In the genomic region with DNA sequence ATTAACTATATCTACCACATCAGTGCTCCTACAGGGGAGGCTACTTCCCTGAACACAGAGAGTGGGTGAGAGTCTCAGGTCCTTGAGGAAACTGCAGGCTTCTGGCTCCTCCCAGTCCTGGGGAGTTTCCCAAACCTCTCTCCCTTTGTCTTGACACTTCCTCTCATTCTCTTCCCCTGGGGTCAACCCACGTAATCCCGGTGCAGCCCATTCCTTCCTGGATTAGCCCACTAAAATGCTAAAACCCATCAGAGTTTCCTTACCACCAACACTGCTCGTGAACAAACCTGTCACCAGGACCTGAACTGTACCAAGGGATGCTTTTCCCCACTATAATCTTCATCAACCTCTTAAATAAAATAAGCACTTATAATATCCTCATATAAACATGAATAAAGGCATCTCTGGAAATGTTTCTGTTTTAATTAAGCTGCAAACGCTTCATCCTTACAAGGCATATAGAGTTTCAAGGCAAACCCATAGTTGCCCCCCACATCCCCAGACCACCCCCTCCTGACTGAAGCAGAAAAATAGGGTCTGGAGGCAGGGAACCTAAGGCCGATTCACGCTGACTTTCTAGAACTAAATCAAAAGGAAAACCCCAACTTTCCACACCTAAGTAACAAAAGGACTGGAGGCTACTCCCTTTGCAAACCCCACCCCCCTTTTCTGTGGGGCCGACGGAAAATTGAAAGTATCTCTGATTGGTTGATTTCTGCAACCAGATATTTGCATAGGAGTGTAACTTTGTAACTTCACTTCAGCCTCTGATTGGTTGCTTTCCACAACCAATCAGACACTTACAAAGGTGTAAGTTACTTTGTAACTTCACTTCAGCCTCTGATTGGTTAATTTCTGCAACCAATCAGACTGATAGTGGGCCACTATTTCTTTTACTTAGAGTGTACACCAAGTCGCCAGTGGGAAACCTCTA, we compare ENCODE assay signal across 1 cellular context.
TF ChIP-seq lines count a peak whose summit lies in the region.

No MANE protein-coding gene starts in this region.

TF ChIP-seq in HepG2, 621 proteins besides CTCF, POLR2A, EP300 and RAD21 (continues in another document):
- 0 out of 2 replicates have a peak, but pooled peaks have one; percentile 24 for TF ChIP-seq SIN3A (IDR thresholded peaks at IDR 0.05; ENCODE audit: borderline replicate concordance, low read depth, low read length)
- TF ChIP-seq, protein P1, sequence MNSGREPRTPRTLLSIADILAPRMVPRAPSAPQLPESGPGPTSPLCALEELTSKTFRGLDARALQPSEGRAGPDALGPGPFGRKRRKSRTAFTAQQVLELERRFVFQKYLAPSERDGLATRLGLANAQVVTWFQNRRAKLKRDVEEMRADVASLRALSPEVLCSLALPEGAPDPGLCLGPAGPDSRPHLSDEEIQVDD (CRISPR knock-in tag; IDR thresholded peaks at IDR 0.05; ENCODE audit: borderline replicate concordance): no peak
- no peak for TF ChIP-seq ZNF749 (CRISPR knock-in tag; IDR thresholded peaks at IDR 0.05; ENCODE audit: borderline replicate concordance)
- peak; percentile 21 for TF ChIP-seq ZMYM4 (CRISPR knock-in tag; IDR thresholded peaks at IDR 0.05)
- TF ChIP-seq, protein P2, sequence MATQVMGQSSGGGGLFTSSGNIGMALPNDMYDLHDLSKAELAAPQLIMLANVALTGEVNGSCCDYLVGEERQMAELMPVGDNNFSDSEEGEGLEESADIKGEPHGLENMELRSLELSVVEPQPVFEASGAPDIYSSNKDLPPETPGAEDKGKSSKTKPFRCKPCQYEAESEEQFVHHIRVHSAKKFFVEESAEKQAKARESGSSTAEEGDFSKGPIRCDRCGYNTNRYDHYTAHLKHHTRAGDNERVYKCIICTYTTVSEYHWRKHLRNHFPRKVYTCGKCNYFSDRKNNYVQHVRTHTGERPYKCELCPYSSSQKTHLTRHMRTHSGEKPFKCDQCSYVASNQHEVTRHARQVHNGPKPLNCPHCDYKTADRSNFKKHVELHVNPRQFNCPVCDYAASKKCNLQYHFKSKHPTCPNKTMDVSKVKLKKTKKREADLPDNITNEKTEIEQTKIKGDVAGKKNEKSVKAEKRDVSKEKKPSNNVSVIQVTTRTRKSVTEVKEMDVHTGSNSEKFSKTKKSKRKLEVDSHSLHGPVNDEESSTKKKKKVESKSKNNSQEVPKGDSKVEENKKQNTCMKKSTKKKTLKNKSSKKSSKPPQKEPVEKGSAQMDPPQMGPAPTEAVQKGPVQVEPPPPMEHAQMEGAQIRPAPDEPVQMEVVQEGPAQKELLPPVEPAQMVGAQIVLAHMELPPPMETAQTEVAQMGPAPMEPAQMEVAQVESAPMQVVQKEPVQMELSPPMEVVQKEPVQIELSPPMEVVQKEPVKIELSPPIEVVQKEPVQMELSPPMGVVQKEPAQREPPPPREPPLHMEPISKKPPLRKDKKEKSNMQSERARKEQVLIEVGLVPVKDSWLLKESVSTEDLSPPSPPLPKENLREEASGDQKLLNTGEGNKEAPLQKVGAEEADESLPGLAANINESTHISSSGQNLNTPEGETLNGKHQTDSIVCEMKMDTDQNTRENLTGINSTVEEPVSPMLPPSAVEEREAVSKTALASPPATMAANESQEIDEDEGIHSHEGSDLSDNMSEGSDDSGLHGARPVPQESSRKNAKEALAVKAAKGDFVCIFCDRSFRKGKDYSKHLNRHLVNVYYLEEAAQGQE (IDR thresholded peaks at IDR 0.05; ENCODE audit: borderline replicate concordance in 1 of 2, low read depth in 1 of 2, low read length in 2 of 2): 0 out of 4 replicates have a peak, but pooled peaks of 1 of the 2 experiments have one; percentile 10
- TF ChIP-seq ZNF605 (CRISPR knock-in tag; IDR thresholded peaks at IDR 0.05): 0 out of 2 replicates have a peak, but pooled peaks have one; percentile 57
- TF ChIP-seq, protein P3, sequence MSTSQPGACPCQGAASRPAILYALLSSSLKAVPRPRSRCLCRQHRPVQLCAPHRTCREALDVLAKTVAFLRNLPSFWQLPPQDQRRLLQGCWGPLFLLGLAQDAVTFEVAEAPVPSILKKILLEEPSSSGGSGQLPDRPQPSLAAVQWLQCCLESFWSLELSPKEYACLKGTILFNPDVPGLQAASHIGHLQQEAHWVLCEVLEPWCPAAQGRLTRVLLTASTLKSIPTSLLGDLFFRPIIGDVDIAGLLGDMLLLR (CRISPR knock-in tag; IDR thresholded peaks at IDR 0.05): no peak
- no peak for TF ChIP-seq PHF20 (CRISPR knock-in tag; IDR thresholded peaks at IDR 0.05)
- TF ChIP-seq KDM5A (IDR thresholded peaks at IDR 0.05; ENCODE audit: borderline replicate concordance, low read length): 0 out of 2 replicates have a peak, but pooled peaks have one; percentile 30
- peak; percentile 41; the same call in 1 of the 2 replicates for TF ChIP-seq POLR2AphosphoS5 (IDR thresholded peaks at IDR 0.05; ENCODE audit: low read depth, low read length)
- peak; percentile 19; the same call in 1 of the 2 replicates for TF ChIP-seq CREM (IDR thresholded peaks at IDR 0.05)
- TF ChIP-seq CREM (CRISPR knock-in tag; IDR thresholded peaks at IDR 0.05): no peak
- TF ChIP-seq RFXAP (CRISPR knock-in tag; IDR thresholded peaks at IDR 0.05; ENCODE audit: borderline replicate concordance): peak; percentile 22; the same call in 1 of the 2 replicates
- TF ChIP-seq NR3C1 (CRISPR knock-in tag; IDR thresholded peaks at IDR 0.05): no peak
- no peak for TF ChIP-seq KDM2A (CRISPR knock-in tag; IDR thresholded peaks at IDR 0.05; ENCODE audit: borderline replicate concordance, low read depth)
- 0 out of 2 replicates have a peak, but pooled peaks have one; percentile 20 for TF ChIP-seq KMT2B (CRISPR knock-in tag; IDR thresholded peaks at IDR 0.05)
- no peak for TF ChIP-seq GPN1 (CRISPR knock-in tag; IDR thresholded peaks at IDR 0.05; ENCODE audit: borderline replicate concordance)
- TF ChIP-seq MXI1 (IDR thresholded peaks at IDR 0.05; ENCODE audit: borderline replicate concordance, low read depth, low read length): peak; percentile 22; the same call in 1 of the 3 replicates
- TF ChIP-seq BCL6 (CRISPR knock-in tag; IDR thresholded peaks at IDR 0.05): 0 out of 2 replicates have a peak, but pooled peaks have one; percentile 3
- TF ChIP-seq THAP11 (CRISPR knock-in tag; IDR thresholded peaks at IDR 0.05): peak; percentile 38; the same call in 1 of the 2 replicates
- no peak for TF ChIP-seq FOXA3 (CRISPR knock-in tag; IDR thresholded peaks at IDR 0.05)
- no peak for TF ChIP-seq ZFYVE20 (CRISPR knock-in tag; IDR thresholded peaks at IDR 0.05; ENCODE audit: borderline replicate concordance, low read depth)
- no peak for TF ChIP-seq FOSL2 (CRISPR knock-in tag; IDR thresholded peaks at IDR 0.05)
- no peak for TF ChIP-seq ZNF746 (CRISPR knock-in tag; IDR thresholded peaks at IDR 0.05)
- TF ChIP-seq, protein P4, sequence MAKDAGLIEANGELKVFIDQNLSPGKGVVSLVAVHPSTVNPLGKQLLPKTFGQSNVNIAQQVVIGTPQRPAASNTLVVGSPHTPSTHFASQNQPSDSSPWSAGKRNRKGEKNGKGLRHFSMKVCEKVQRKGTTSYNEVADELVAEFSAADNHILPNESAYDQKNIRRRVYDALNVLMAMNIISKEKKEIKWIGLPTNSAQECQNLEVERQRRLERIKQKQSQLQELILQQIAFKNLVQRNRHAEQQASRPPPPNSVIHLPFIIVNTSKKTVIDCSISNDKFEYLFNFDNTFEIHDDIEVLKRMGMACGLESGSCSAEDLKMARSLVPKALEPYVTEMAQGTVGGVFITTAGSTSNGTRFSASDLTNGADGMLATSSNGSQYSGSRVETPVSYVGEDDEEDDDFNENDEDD (CRISPR knock-in tag; IDR thresholded peaks at IDR 0.05; ENCODE audit: borderline replicate concordance): no peak
- no peak for TF ChIP-seq HDAC2 (CRISPR knock-in tag; IDR thresholded peaks at IDR 0.05)
- TF ChIP-seq GATAD2A (CRISPR knock-in tag; IDR thresholded peaks at IDR 0.05): no peak
- TF ChIP-seq ZNF264 (CRISPR knock-in tag; IDR thresholded peaks at IDR 0.05): no peak
- TF ChIP-seq, protein P5, sequence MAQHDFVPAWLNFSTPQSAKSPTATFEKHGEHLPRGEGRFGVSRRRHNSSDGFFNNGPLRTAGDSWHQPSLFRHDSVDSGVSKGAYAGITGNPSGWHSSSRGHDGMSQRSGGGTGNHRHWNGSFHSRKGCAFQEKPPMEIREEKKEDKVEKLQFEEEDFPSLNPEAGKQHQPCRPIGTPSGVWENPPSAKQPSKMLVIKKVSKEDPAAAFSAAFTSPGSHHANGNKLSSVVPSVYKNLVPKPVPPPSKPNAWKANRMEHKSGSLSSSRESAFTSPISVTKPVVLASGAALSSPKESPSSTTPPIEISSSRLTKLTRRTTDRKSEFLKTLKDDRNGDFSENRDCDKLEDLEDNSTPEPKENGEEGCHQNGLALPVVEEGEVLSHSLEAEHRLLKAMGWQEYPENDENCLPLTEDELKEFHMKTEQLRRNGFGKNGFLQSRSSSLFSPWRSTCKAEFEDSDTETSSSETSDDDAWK (CRISPR knock-in tag; IDR thresholded peaks at IDR 0.05): no peak
- TF ChIP-seq, protein P6, sequence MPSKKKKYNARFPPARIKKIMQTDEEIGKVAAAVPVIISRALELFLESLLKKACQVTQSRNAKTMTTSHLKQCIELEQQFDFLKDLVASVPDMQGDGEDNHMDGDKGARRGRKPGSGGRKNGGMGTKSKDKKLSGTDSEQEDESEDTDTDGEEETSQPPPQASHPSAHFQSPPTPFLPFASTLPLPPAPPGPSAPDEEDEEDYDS (CRISPR knock-in tag; IDR thresholded peaks at IDR 0.05): peak; percentile 71
- TF ChIP-seq, protein P7, sequence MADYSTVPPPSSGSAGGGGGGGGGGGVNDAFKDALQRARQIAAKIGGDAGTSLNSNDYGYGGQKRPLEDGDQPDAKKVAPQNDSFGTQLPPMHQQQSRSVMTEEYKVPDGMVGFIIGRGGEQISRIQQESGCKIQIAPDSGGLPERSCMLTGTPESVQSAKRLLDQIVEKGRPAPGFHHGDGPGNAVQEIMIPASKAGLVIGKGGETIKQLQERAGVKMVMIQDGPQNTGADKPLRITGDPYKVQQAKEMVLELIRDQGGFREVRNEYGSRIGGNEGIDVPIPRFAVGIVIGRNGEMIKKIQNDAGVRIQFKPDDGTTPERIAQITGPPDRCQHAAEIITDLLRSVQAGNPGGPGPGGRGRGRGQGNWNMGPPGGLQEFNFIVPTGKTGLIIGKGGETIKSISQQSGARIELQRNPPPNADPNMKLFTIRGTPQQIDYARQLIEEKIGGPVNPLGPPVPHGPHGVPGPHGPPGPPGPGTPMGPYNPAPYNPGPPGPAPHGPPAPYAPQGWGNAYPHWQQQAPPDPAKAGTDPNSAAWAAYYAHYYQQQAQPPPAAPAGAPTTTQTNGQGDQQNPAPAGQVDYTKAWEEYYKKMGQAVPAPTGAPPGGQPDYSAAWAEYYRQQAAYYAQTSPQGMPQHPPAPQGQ (CRISPR knock-in tag; IDR thresholded peaks at IDR 0.05; ENCODE audit: borderline replicate concordance): no peak
- TF ChIP-seq, protein P8, sequence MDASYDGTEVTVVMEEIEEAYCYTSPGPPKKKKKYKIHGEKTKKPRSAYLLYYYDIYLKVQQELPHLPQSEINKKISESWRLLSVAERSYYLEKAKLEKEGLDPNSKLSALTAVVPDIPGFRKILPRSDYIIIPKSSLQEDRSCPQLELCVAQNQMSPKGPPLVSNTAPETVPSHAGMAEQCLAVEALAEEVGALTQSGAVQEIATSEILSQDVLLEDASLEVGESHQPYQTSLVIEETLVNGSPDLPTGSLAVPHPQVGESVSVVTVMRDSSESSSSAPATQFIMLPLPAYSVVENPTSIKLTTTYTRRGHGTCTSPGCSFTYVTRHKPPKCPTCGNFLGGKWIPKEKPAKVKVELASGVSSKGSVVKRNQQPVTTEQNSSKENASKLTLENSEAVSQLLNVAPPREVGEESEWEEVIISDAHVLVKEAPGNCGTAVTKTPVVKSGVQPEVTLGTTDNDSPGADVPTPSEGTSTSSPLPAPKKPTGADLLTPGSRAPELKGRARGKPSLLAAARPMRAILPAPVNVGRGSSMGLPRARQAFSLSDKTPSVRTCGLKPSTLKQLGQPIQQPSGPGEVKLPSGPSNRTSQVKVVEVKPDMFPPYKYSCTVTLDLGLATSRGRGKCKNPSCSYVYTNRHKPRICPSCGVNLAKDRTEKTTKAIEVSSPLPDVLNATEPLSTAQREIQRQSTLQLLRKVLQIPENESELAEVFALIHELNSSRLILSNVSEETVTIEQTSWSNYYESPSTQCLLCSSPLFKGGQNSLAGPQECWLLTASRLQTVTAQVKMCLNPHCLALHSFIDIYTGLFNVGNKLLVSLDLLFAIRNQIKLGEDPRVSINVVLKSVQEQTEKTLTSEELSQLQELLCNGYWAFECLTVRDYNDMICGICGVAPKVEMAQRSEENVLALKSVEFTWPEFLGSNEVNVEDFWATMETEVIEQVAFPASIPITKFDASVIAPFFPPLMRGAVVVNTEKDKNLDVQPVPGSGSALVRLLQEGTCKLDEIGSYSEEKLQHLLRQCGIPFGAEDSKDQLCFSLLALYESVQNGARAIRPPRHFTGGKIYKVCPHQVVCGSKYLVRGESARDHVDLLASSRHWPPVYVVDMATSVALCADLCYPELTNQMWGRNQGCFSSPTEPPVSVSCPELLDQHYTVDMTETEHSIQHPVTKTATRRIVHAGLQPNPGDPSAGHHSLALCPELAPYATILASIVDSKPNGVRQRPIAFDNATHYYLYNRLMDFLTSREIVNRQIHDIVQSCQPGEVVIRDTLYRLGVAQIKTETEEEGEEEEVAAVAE (CRISPR knock-in tag; IDR thresholded peaks at IDR 0.05; ENCODE audit: borderline replicate concordance): peak; percentile 96
- 0 out of 2 replicates have a peak, but pooled peaks have one; percentile 8 for TF ChIP-seq MED1 (CRISPR knock-in tag; IDR thresholded peaks at IDR 0.05)
- no peak for TF ChIP-seq ZNF180 (CRISPR knock-in tag; IDR thresholded peaks at IDR 0.05; ENCODE audit: borderline replicate concordance, low read depth)
- TF ChIP-seq SOX13 (IDR thresholded peaks at IDR 0.05): no peak
- no peak for TF ChIP-seq SOX13 (CRISPR knock-in tag; conservative IDR thresholded peaks at IDR 0.05 in 1 of 2, IDR thresholded peaks at IDR 0.05 in 1 of 2)
- no peak for TF ChIP-seq ZSCAN20 (CRISPR knock-in tag; IDR thresholded peaks at IDR 0.05; ENCODE audit: borderline replicate concordance)
- no peak for TF ChIP-seq PHF5A (CRISPR knock-in tag; IDR thresholded peaks at IDR 0.05; ENCODE audit: low read depth, unreplicated experiment)
- TF ChIP-seq, protein P9, sequence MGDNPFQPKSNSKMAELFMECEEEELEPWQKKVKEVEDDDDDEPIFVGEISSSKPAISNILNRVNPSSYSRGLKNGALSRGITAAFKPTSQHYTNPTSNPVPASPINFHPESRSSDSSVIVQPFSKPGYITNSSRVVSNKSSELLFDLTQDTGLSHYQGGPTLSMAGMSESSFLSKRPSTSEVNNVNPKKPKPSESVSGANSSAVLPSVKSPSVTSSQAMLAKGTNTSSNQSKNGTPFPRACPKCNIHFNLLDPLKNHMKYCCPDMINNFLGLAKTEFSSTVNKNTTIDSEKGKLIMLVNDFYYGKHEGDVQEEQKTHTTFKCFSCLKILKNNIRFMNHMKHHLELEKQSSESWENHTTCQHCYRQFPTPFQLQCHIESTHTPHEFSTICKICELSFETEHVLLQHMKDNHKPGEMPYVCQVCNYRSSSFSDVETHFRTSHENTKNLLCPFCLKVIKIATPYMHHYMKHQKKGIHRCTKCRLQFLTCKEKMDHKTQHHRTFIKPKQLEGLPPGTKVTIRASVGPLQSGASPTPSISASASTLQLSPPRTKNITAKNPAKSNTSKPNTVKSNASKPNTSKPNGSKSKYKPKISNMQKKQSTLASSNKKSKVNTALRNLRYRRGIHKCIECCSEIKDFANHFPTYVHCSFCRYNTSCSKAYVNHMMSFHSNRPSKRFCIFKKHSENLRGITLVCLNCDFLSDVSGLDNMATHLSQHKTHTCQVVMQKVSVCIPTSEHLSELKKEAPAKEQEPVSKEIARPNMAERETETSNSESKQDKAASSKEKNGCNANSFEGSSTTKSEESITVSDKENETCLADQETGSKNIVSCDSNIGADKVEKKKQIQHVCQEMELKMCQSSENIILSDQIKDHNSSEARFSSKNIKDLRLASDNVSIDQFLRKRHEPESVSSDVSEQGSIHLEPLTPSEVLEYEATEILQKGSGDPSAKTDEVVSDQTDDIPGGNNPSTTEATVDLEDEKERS (CRISPR knock-in tag; IDR thresholded peaks at IDR 0.05): no peak
- no peak for TF ChIP-seq NFKBIZ (CRISPR knock-in tag; IDR thresholded peaks at IDR 0.05)
- TF ChIP-seq CENPT (CRISPR knock-in tag; IDR thresholded peaks at IDR 0.05; ENCODE audit: low read depth): no peak
